Comparison of ENCODE assay signal across 26 cellular contexts in the genomic region with DNA sequence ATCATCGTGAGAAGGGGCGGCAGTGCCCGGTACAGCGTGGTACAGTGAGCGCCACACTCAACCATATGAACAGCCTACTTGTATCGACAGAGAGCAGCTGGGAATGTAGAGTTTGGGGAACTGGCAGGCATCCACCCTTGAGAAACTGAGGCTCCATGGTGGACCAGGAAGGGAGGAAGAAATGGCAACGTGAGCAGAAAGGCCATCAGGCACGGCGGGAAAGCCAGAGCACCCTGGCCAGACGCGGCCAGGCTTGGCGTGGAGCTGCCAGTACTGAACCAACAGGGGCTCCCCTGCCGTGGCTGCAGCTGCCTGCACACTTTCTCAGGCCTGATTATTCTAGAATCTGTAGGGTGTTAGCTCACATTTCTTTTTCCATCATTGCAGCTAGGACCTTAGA.
"Had no signal": no experiment of that assay in that cellular context is flagged by ENCODE, and none has a peak within 500 bp of the region (broad histone marks: within the 10 kb centered on the region; RNA-seq: fewer than 3 reads in every experiment).

No MANE protein-coding gene starts in this region.

- H3K27ac ChIP-seq: coronary artery, dorsolateral prefrontal cortex, epithelial cell of prostate, esophagus squamous epithelium, gastrocnemius medialis, heart right ventricle, left ventricle myocardium inferior, lower lobe of right lung had no signal

- H3K36me3 ChIP-seq: esophagus squamous epithelium, gastrocnemius medialis, heart right ventricle, left ventricle myocardium inferior, lower lobe of right lung had no signal

- H3K27me3 ChIP-seq: dorsolateral prefrontal cortex, esophagus squamous epithelium, gastrocnemius medialis, heart right ventricle had no signal

- H3K4me3 ChIP-seq: coronary artery, dorsolateral prefrontal cortex, esophagus squamous epithelium, gastrocnemius medialis, heart right ventricle, left ventricle myocardium inferior, lower lobe of right lung, mucosa of descending colon had no signal

- DNase-seq: cerebellar nuclear complex; dermis blood vessel endothelial cell; effector CD4-positive, alpha-beta T cell; effector memory CD4-positive, alpha-beta T cell; erythroblast; esophagus squamous epithelium; foreskin fibroblast; foreskin melanocyte; gastrocnemius medialis; glutamatergic neuron; head of caudate nucleus; heart right ventricle; hippocampal formation; immature natural killer cell; islet precursor cell; kidney; kidney glomerular epithelial cell; left colon; left ventricle myocardium inferior; lower lobe of right lung; mesenchymal stem cell; mucosa of descending colon had no signal

- H3K27ac Mint-ChIP-seq: immature natural killer cell, mesothelial cell of epicardium had no signal

- H3K36me3 Mint-ChIP-seq: immature natural killer cell had no signal

- H3K4me3 Mint-ChIP-seq: immature natural killer cell, mesothelial cell of epicardium had no signal

- H3K9me3 ChIP-seq: gastrocnemius medialis, lower lobe of right lung had no signal

- H3K4me1 ChIP-seq: gastrocnemius medialis, heart right ventricle, left ventricle myocardium inferior, lower lobe of right lung had no signal

- H3K4me1 Mint-ChIP-seq: immature natural killer cell, mesothelial cell of epicardium had no signal
